In the genomic region with DNA sequence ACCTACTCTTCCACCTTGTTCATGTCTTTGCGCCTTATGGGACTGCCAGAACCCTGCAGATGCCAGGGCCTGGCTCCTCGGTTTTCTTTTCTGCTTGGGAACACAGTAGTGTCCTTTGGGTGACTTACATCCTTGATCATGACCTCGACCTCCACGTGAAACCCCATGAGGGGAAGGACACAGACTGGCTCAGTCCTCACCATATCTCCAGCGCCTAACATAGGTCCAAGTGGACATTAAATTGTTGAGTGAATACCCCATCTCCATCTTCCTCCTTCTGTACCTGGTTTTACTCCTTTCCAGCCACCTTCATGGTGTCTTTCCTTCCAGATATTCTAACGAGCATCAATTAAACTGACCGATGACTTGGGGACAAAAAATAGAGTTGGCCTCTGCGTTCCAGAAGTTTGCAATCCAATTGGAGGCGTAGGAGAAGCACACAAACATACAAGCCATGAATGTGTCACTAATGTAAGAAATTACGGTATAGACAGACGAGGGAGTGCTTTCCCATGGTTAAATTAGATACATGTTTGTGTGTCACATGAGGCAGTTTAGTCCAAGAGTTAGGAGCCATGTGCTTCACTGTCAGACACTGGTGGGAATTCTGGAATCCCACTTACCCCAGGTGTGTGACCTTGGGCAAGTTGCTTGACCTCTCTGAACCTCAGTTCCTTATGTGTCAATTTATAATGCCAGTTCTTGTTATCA, we compare ENCODE assay signal across 8 cellular contexts. TPM values are rescaled to one million over a fixed set of nuclear protein-coding genes. Genes with fewer than 3 reads are reported as not detected.
DNase-seq lines count a peak whose midpoint lies in the region; ATAC-seq, FAIRE-seq and TF ChIP-seq lines count a peak whose summit lies in the region.

No MANE protein-coding gene starts in this region.

- ATAC-seq in Right ventricle myocardium inferior (peak; percentile 12), Right ventricle myocardium superior (ENCODE audit: poor library complexity) (no peak), GM12878 (peak; percentile 10), lower lobe of right lung (peak in 1 of 2 donors; percentile 17), GM21447 (IDR thresholded peaks at IDR 0.05; ENCODE audit: unreplicated experiment) (no peak), GM21786 (IDR thresholded peaks at IDR 0.05; ENCODE audit: unreplicated experiment) (no peak)

- TF ChIP-seq RAD21 in GM12878 (IDR thresholded peaks at IDR 0.05; ENCODE audit: insufficient read depth, low read depth, low read length): no peak

- no TSS peak for BruUV-seq in GM12878 (replicated peaks; lab: Mats Ljungman, UMichigan)

- TF ChIP-seq CTCF in GM12878 (IDR thresholded peaks at IDR 0.05 in 2 of 3, conservative IDR thresholded peaks at IDR 0.05 in 1 of 3; ENCODE audit: control insufficient read depth in 2 of 3, extremely low read depth in 1 of 3, insufficient read depth in 1 of 3, low read depth in 3 of 3, low read length in 3 of 3) (no peak), lower lobe of right lung (IDR thresholded peaks at IDR 0.05) (no peak), uterus (IDR thresholded peaks at IDR 0.05) (no peak)

- CTCF ChIA-PET in GM12878 (lab: Yijun Ruan, JAX): interaction anchor here (0.8 to 2.0 kb wide), 4 partner anchors 56 to 143 kb away, joined by 3 to 8 read pairs (median 4); no protein-coding TSS in a partner anchor

- TF ChIP-seq POLR2A in GM12878 (IDR thresholded peaks at IDR 0.05; ENCODE audit: low read depth, low read length) (no peak), uterus (IDR thresholded peaks at IDR 0.05) (no peak)

- H4K20me1 ChIP-seq in GM12878 (ENCODE audit: control insufficient read depth, insufficient read depth): no peaks in the 10 kb centered on the region

- H3K4me1 ChIP-seq in GM12878 (ENCODE audit: control insufficient read depth, insufficient read depth, low read length): peaks cover 10% of the 10 kb centered on the region
- peaks cover 40% of the 10 kb centered on the region for H3K4me1 ChIP-seq in lower lobe of right lung
- H3K4me1 ChIP-seq in uterus: peaks cover 0 to 6% of the 10 kb centered on the region in 2 donors

- no peak for DNase-seq in Right ventricle myocardium inferior (ENCODE audit: missing footprints)
- DNase-seq in Right ventricle myocardium superior: no peak
- DNase-seq in GM12878 (ENCODE audit: low read depth, low spot score): no peak
- no peak for DNase-seq in lower lobe of right lung
- no peak for DNase-seq in uterus
- DNase-seq in stimulated activated CD4-positive, alpha-beta T cell treated with anti-CD3 and anti-CD28 coated beads, Interleukin-4, amount 100 ng/mL, for 24 hours: no peak

- H3K27me3 ChIP-seq in GM12878 (replicated peaks in 1 of 2; ENCODE audit: control insufficient read depth in 2 of 2, insufficient read depth in 2 of 2, low read length in 1 of 2) (no peaks in the 10 kb centered on the region), lower lobe of right lung (ENCODE audit: low read depth) (no peaks in the 10 kb centered on the region), uterus (no peaks in the 10 kb centered on the region)

- H3K4me3 ChIP-seq in GM12878 (peak overlapping the region; percentile 99), lower lobe of right lung (peak overlapping the region; percentile 93), uterus (peak overlapping the region; percentile 87 to 92)

- TF ChIP-seq EP300 in GM12878 (IDR thresholded peaks at IDR 0.05; ENCODE audit: borderline replicate concordance in 1 of 2, control insufficient read depth in 1 of 2, low read depth in 2 of 2, low read length in 2 of 2): no peak

- WGBS in GM12878 (ENCODE audit: insufficient coverage, insufficient replicate concordance, low lambda C conversion rate, missing lambda C conversion rate): 52% methylated on average over 11 of the region's 11 CpGs

- POLR2A ChIA-PET in GM12878 (lab: Charles Lee): interaction anchor here (0.6 to 2.5 kb wide), 7 partner anchors 11 to 71 kb away, joined by 3 to 17 read pairs (median 5); no protein-coding TSS in a partner anchor

- H3K36me3 ChIP-seq in GM12878 (ENCODE audit: control insufficient read depth in 2 of 2, insufficient read depth in 2 of 2, low read length in 1 of 2) (no peaks in the 10 kb centered on the region), lower lobe of right lung (no peaks in the 10 kb centered on the region), uterus (no peaks in the 10 kb centered on the region)

- H3K27ac ChIP-seq in GM12878 (ENCODE audit: control insufficient read depth, insufficient read depth) (peak overlapping the region; percentile 99), lower lobe of right lung (peak overlapping the region; percentile 96), uterus (peak overlapping the region; percentile 90 to 97)

- in situ Hi-C loops in GM12878 (cut with MboI): no loop called here

- RAD21 ChIA-PET in GM12878 (lab: Charles Lee; ENCODE audit: unreplicated experiment): interaction anchor here (0.7 to 2.5 kb wide), 3 partner anchors 14 to 135 kb away, joined by 5 to 17 read pairs (median 7); no protein-coding TSS in a partner anchor

- intact Hi-C loops in Right ventricle myocardium inferior (cut with DNase I) (loop anchor here (5.0 kb wide), 3 partner anchors 42 to 72 kb away; no protein-coding TSS in a partner anchor), Right ventricle myocardium superior (cut with DNase I) (no loop called here), GM12878 (cut with micrococcal nuclease; ENCODE audit: unreplicated experiment) (loop anchor here (5.0 kb wide), 3 partner anchors 82 to 233 kb away; no protein-coding TSS in a partner anchor), lower lobe of right lung (cut with DNase I) (no loop called here), uterus (cut with DNase I; ENCODE audit: low total_unique reads) (no loop called here)

- peak overlapping the region; percentile 88 for H3K4me2 ChIP-seq in GM12878 (ENCODE audit: control insufficient read depth, insufficient read depth)

- peak overlapping the region; percentile 86 for H2AFZ ChIP-seq in GM12878 (ENCODE audit: control insufficient read depth, low read depth, low read length)

- no peak for FAIRE-seq in GM12878 (lab: Jason Lieb, UNC)

- H3K9me3 ChIP-seq in GM12878 (replicated peaks; ENCODE audit: control insufficient read depth, insufficient read depth, low read length) (no peaks in the 10 kb centered on the region), lower lobe of right lung (no peaks in the 10 kb centered on the region), uterus (no peaks in the 10 kb centered on the region)

- peak overlapping the region; percentile 97 for H3K9ac ChIP-seq in GM12878 (ENCODE audit: control insufficient read depth, insufficient read depth, low read length)

- SMC1A ChIA-PET in GM12878 (lab: Charles Lee; ENCODE audit: uncharacterized antibody, unreplicated experiment): interaction anchor here (0.6 to 2.5 kb wide), 5 partner anchors 34 to 58 kb away, joined by 3 to 15 read pairs (median 4); no protein-coding TSS in a partner anchor

- peaks cover 44% of the 10 kb centered on the region for H3K79me2 ChIP-seq in GM12878 (ENCODE audit: control insufficient read depth, insufficient read depth, low read length)

TF ChIP-seq in GM12878, 131 proteins besides CTCF, POLR2A, EP300 and RAD21 (continues in another document):
- TF ChIP-seq IKZF2 (IDR thresholded peaks at IDR 0.05) (no peak), NFXL1 (IDR thresholded peaks at IDR 0.05; ENCODE audit: borderline replicate concordance) (no peak), ZNF24 (IDR thresholded peaks at IDR 0.05) (no peak), BMI1 (IDR thresholded peaks at IDR 0.05; ENCODE audit: borderline replicate concordance) (no peak), KLF5 (IDR thresholded peaks at IDR 0.05; ENCODE audit: partially characterized antibody) (no peak)
- TF ChIP-seq, protein P1, sequence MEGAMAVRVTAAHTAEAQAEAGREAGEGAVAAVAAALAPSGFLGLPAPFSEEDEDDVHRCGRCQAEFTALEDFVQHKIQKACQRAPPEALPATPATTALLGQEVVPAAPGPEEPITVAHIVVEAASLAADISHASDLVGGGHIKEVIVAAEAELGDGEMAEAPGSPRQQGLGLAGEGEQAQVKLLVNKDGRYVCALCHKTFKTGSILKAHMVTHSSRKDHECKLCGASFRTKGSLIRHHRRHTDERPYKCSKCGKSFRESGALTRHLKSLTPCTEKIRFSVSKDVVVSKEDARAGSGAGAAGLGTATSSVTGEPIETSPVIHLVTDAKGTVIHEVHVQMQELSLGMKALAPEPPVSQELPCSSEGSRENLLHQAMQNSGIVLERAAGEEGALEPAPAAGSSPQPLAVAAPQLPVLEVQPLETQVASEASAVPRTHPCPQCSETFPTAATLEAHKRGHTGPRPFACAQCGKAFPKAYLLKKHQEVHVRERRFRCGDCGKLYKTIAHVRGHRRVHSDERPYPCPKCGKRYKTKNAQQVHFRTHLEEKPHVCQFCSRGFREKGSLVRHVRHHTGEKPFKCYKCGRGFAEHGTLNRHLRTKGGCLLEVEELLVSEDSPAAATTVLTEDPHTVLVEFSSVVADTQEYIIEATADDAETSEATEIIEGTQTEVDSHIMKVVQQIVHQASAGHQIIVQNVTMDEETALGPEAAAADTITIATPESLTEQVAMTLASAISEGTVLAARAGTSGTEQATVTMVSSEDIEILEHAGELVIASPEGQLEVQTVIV (IDR thresholded peaks at IDR 0.05; ENCODE audit: borderline replicate concordance, partially characterized antibody): no peak

RNA-seq across cellular contexts. Expression of a gene that starts 0.9 kb away (rescaled TPM):
- total RNA-seq in Right ventricle myocardium inferior (64.8 TPM), Right ventricle myocardium superior (75.2 TPM), GM12878 (2014; rRNA removed) (80.5 and 83.3 TPM in 2 replicates), GM12878 (2014; rRNA removed; fragmentation: Illumina TruSeq; extraction: Trizol) (62.3 and 68.2 TPM in 2 replicates), GM12878 (2021) (73.4 and 78.6 TPM in 2 replicates), lower lobe of right lung (126 TPM), uterus (100 to 1,000 TPM in 3 of 4 donors, 10 to 100 TPM in 1; 27.6 to 193 (median 131) TPM)
- 561 and 573 TPM in 2 replicates for total RNA-seq in GM12878 (2013; cell fraction: nucleolus; rRNA removed)
- 23.1 TPM for polyA plus RNA-seq in GM12878 (2011; ENCODE audit: low read depth)
- polyA plus RNA-seq in GM12878 (2011; rRNA removed) (28.8 and 38.2 TPM in 2 replicates), GM12878 (2014; fragmentation: Illumina TruSeq; extraction: Trizol) (56.2 and 59.5 TPM in 2 replicates), GM12878 (2014; fragmentation: Nextera tagmentation; extraction: Ambion mirVana) (10 to 100 TPM; 11.3 to 21.1 TPM), GM12878 (2014; rRNA removed) (53.8 and 55.0 TPM in 2 replicates), GM12878 (2016; fragmentation: Nextera tagmentation; extraction: Ambion mirVana) (10 to 100 TPM; 28.9 to 29.4 TPM)
- polyA plus RNA-seq in GM12878 (2011; cell fraction: cytosol; rRNA removed): 44.2 and 56.0 TPM in 2 replicates
- polyA plus RNA-seq in GM12878 (2011; cell fraction: nucleus; rRNA removed): 133 TPM in 2 replicates
- polyA plus RNA-seq in GM12878 (2012): 37.2 and 52.5 TPM in 2 replicates
- 113 and 115 TPM in 2 replicates for polyA minus RNA-seq in GM12878 (2011; rRNA and poly(A)+ RNA removed)
- 43.2 and 52.2 TPM in 2 replicates for polyA minus RNA-seq in GM12878 (2011; cell fraction: cytosol; rRNA and poly(A)+ RNA removed)
- 70.1 and 128 TPM in 2 replicates for polyA minus RNA-seq in GM12878 (2011; cell fraction: nucleus; rRNA and poly(A)+ RNA removed)

Comparison
In these comparisons a context has a peak if more than half of its experiments do, and no peak if none do; other contexts are left out.
1. ATAC-seq: peak in Right ventricle myocardium inferior (single experiment) and GM12878 (single experiment); none in Right ventricle myocardium superior (single experiment), GM21447 (single experiment) and GM21786 (single experiment).
2. intact Hi-C loops: an anchor here in Right ventricle myocardium inferior (5.0 kb wide) and GM12878 (5.0 kb wide); none called in Right ventricle myocardium superior, lower lobe of right lung and uterus.
3. Peak in every context shown above with its lines, with median percentiles within 50 percentile points of each other: H3K27ac ChIP-seq and H3K4me3 ChIP-seq.